ENCODE assay signal across 40 cellular contexts in the genomic region with DNA sequence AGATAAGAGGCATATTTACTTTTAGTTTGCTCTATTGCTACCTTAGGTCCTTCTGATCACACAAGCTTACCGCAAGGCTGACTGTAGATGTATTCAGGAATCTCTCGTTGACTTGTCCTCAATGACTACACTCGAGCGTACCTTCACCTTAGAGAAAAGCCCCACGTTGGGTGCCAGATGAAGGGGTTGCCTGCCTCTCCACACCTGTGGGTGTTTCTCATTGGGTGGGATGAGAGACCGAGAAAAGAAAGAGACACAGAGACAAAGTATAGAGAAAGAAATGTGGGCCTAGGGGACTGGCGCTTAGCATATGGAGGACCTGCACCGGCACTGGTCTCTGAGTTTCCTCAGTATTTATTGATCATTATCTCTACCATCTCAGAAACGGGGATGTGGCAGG. TPM values are rescaled to one million over a fixed set of nuclear protein-coding genes. Genes with fewer than 3 reads are reported as not detected.
"Had no signal": no experiment of that assay in that cellular context is flagged by ENCODE, and none has a peak within 500 bp of the region (broad histone marks: within the 10 kb centered on the region; RNA-seq: fewer than 3 reads in every experiment).

No MANE protein-coding gene starts in this region.

- H3K27ac Mint-ChIP-seq: activated CD4-positive, alpha-beta memory T cell treated with anti-CD3 and anti-CD28 coated beads, Interleukin-2, amount 10 ng/mL, durations not matched to agents 7 days and 5 days; activated CD4-positive, alpha-beta T cell treated with anti-CD3 and anti-CD28 coated beads for 36 hours; activated CD4-positive, alpha-beta T cell treated with anti-CD3 and anti-CD28 coated beads, Interleukin-2, amount 10 ng/mL, durations not matched to agents 7 days and 5 days; activated CD8-positive, alpha-beta T cell treated with anti-CD3 and anti-CD28 coated beads, Interleukin-2, amount 10 ng/mL, durations not matched to agents 7 days and 5 days; activated naive CD4-positive, alpha-beta T cell treated with anti-CD3 and anti-CD28 coated beads, Interleukin-2, amount 10 ng/mL, durations not matched to agents 7 days and 5 days; activated naive CD4-positive, alpha-beta T cell treated with anti-CD3 and anti-CD28 coated beads, Interleukin-2, amount 50 U/mL, for 24 hours; activated naive CD8-positive, alpha-beta T cell; activated naive CD8-positive, alpha-beta T cell treated with anti-CD3 and anti-CD28 coated beads, Interleukin-2, amount 10 ng/mL, durations not matched to agents 7 days and 5 days; activated naive CD8-positive, alpha-beta T cell treated with anti-CD3 and anti-CD28 coated beads, Interleukin-2, amount 50 U/mL, for 24 hours; activated T-cell treated with anti-CD3 and anti-CD28 coated beads, Interleukin-2, amount 50 U/mL, for 24 hours; activated T-helper 2 cell treated with anti-CD3 and anti-CD28 coated beads, Interferon-gamma antibody, Interleukin-2, Interleukin-4, amounts not matched to agents 10 μg/mL and 5 μg/mL and 100 μg/mL, durations not matched to agents 14 hours and 24 hours and 36 hours; brain; T-helper 1 cell treated with Interleukin-12 subunit alpha and Interleukin-12 subunit beta and Interleukin-4 antibody, amounts not matched to agents 30 μg/mL and 1 μg/mL, for 36 hours; T-helper 2 cell treated with Interferon-gamma antibody and Interleukin-4, amounts not matched to agents 5 μg/mL and 100 μg/mL, for 36 hours; WTC11 had no signal

- H3K4me1 Mint-ChIP-seq: activated CD4-positive, alpha-beta memory T cell treated with anti-CD3 and anti-CD28 coated beads, Interleukin-2, amount 10 ng/mL, durations not matched to agents 7 days and 5 days; activated CD4-positive, alpha-beta T cell treated with anti-CD3 and anti-CD28 coated beads for 36 hours; activated CD4-positive, alpha-beta T cell treated with anti-CD3 and anti-CD28 coated beads, Interleukin-2, amount 10 ng/mL, durations not matched to agents 7 days and 5 days; activated naive CD4-positive, alpha-beta T cell treated with anti-CD3 and anti-CD28 coated beads, Interleukin-2, amount 10 ng/mL, durations not matched to agents 7 days and 5 days; activated naive CD4-positive, alpha-beta T cell treated with anti-CD3 and anti-CD28 coated beads, Interleukin-2, amount 50 U/mL, for 24 hours; activated naive CD8-positive, alpha-beta T cell treated with anti-CD3 and anti-CD28 coated beads, Interleukin-2, amount 10 ng/mL, durations not matched to agents 7 days and 5 days; activated naive CD8-positive, alpha-beta T cell treated with anti-CD3 and anti-CD28 coated beads, Interleukin-2, amount 50 U/mL, for 24 hours; brain had no signal

- H3K36me3 Mint-ChIP-seq: activated naive CD8-positive, alpha-beta T cell treated with anti-CD3 and anti-CD28 coated beads, Interleukin-2, amount 10 ng/mL, durations not matched to agents 7 days and 5 days; brain had no signal

- H3K4me3 ChIP-seq: ascending aorta, cardiac muscle cell had no signal

- H3K27ac ChIP-seq: ascending aorta, cardiac muscle cell, WERI-Rb-1 had no signal

- DNase-seq: activated CD4-positive, alpha-beta memory T cell treated with anti-CD3 and anti-CD28 coated beads, Interleukin-2, amount 10 ng/mL, durations not matched to agents 7 days and 5 days; activated CD4-positive, alpha-beta T cell treated with anti-CD3 and anti-CD28 coated beads for 1 hour; activated CD4-positive, alpha-beta T cell treated with anti-CD3 and anti-CD28 coated beads for 36 hours; activated CD4-positive, alpha-beta T cell treated with anti-CD3 and anti-CD28 coated beads for 48 hours; activated CD4-positive, alpha-beta T cell treated with anti-CD3 and anti-CD28 coated beads, Interleukin-2, amount 10 ng/mL, durations not matched to agents 7 days and 5 days; activated CD4-positive, alpha-beta T cell treated with anti-CD3 and anti-CD28 coated beads, Interleukin-2, amount 50 U/mL, for 48 hours; activated CD4-positive, CD25-positive, alpha-beta regulatory T cell; activated CD8-positive, alpha-beta memory T cell treated with anti-CD3 and anti-CD28 coated beads, Interleukin-2, amount 50 U/mL, for 48 hours; activated CD8-positive, alpha-beta T cell treated with anti-CD3 and anti-CD28 coated beads, Interleukin-2, amount 10 ng/mL, durations not matched to agents 7 days and 5 days; activated effector memory CD4-positive, alpha-beta T cell treated with Interleukin-2 at 50 U/mL for 16 hours; activated gamma-delta T cell; activated naive CD4-positive, alpha-beta T cell treated with anti-CD3 and anti-CD28 coated beads, Interleukin-2, amount 10 ng/mL, durations not matched to agents 7 days and 5 days; activated naive CD4-positive, alpha-beta T cell treated with Interleukin-2 at 50 U/mL for 16 hours; activated naive CD8-positive, alpha-beta T cell treated with anti-CD3 and anti-CD28 coated beads, Interleukin-2, amount 10 ng/mL, durations not matched to agents 7 days and 5 days; activated naive CD8-positive, alpha-beta T cell treated with anti-CD3 and anti-CD28 coated beads, Interleukin-2, amount 50 U/mL, for 24 hours; activated T-cell treated with anti-CD3 and anti-CD28 coated beads, Interleukin-2, amount 50 U/mL, for 24 hours; activated T-cell treated with anti-CD3 and anti-CD28 coated beads, Interleukin-2, amount 50 U/mL, for 48 hours; amygdala; anterior cingulate cortex; caudate nucleus; cerebellar nuclear complex; T-helper 1 cell; T-helper 2 cell; T-helper 9 cell; WERI-Rb-1 had no signal

- ATAC-seq: activated CD4-positive, alpha-beta T cell treated with anti-CD3 and anti-CD28 coated beads for 36 hours; activated CD4-positive, CD25-positive, alpha-beta regulatory T cell treated with anti-CD3 and anti-CD28 coated beads, Interleukin-2, amount 50 U/mL, for 24 hours; activated CD8-positive, alpha-beta T cell treated with anti-CD3 and anti-CD28 coated beads, Interleukin-2, amount 10 ng/mL, durations not matched to agents 7 days and 5 days; activated naive CD8-positive, alpha-beta T cell treated with anti-CD3 and anti-CD28 coated beads, Interleukin-2, amount 50 U/mL, for 24 hours; WTC11 had no signal

- H3K36me3 ChIP-seq: ascending aorta, cardiac muscle cell, WERI-Rb-1 had no signal

- H3K9me3 ChIP-seq: ascending aorta had no signal

- H3K4me1 ChIP-seq: ascending aorta had no signal

- H3K27me3 ChIP-seq: ascending aorta, cardiac muscle cell had no signal

- H3K4me3 Mint-ChIP-seq: activated CD4-positive, alpha-beta memory T cell treated with anti-CD3 and anti-CD28 coated beads, Interleukin-2, amount 10 ng/mL, durations not matched to agents 7 days and 5 days; activated CD4-positive, alpha-beta T cell treated with anti-CD3 and anti-CD28 coated beads for 36 hours; activated CD4-positive, alpha-beta T cell treated with anti-CD3 and anti-CD28 coated beads, Interleukin-2, amount 10 ng/mL, durations not matched to agents 7 days and 5 days; activated CD8-positive, alpha-beta T cell treated with anti-CD3 and anti-CD28 coated beads, Interleukin-2, amount 10 ng/mL, durations not matched to agents 7 days and 5 days; activated naive CD4-positive, alpha-beta T cell treated with anti-CD3 and anti-CD28 coated beads, Interleukin-2, amount 10 ng/mL, durations not matched to agents 7 days and 5 days; activated naive CD4-positive, alpha-beta T cell treated with anti-CD3 and anti-CD28 coated beads, Interleukin-2, amount 50 U/mL, for 24 hours; activated naive CD8-positive, alpha-beta T cell; activated naive CD8-positive, alpha-beta T cell treated with anti-CD3 and anti-CD28 coated beads, Interleukin-2, amount 10 ng/mL, durations not matched to agents 7 days and 5 days; activated naive CD8-positive, alpha-beta T cell treated with anti-CD3 and anti-CD28 coated beads, Interleukin-2, amount 50 U/mL, for 24 hours; activated T-cell treated with anti-CD3 and anti-CD28 coated beads, Interleukin-2, amount 50 U/mL, for 24 hours; brain; central memory CD8-positive, alpha-beta T cell; T-helper 1 cell treated with Interleukin-12 subunit alpha and Interleukin-12 subunit beta and Interleukin-4 antibody, amounts not matched to agents 30 μg/mL and 1 μg/mL, for 36 hours; T-helper 2 cell treated with Interferon-gamma antibody and Interleukin-4, amounts not matched to agents 5 μg/mL and 100 μg/mL, for 36 hours; WTC11 had no signal

RNA-seq across cellular contexts. Expression of a gene that starts 51.8 kb away (rescaled TPM):
- total RNA-seq: activated CD4-positive, alpha-beta memory T cell treated with anti-CD3 and anti-CD28 coated beads, Interleukin-2, amount 10 ng/mL, durations not matched to agents 7 days and 5 days; activated CD4-positive, alpha-beta T cell treated with anti-CD3 and anti-CD28 coated beads for 36 hours; activated CD4-positive, alpha-beta T cell treated with anti-CD3 and anti-CD28 coated beads, Interleukin-2, amount 10 ng/mL, durations not matched to agents 7 days and 5 days; activated CD8-positive, alpha-beta memory T cell treated with anti-CD3 and anti-CD28 coated beads for 36 hours; activated CD8-positive, alpha-beta T cell treated with anti-CD3 and anti-CD28 coated beads, Interleukin-2, amount 10 ng/mL, durations not matched to agents 7 days and 5 days; activated naive CD8-positive, alpha-beta T cell treated with anti-CD3 and anti-CD28 coated beads, Interleukin-2, amount 10 ng/mL, durations not matched to agents 7 days and 5 days; activated T-helper 2 cell treated with anti-CD3 and anti-CD28 coated beads, Interferon-gamma antibody, Interleukin-2, Interleukin-4, amounts not matched to agents 10 μg/mL and 5 μg/mL and 100 μg/mL, durations not matched to agents 14 hours and 24 hours and 36 hours; ascending aorta; bronchial epithelial cell; cardiac muscle cell; chondrocyte; WTC11 had no signal
- polyA plus RNA-seq: adipose tissue, cardiac muscle cell had no signal
